In genomic region chr6:33622456-33623431, GRCh38 we compare ENCODE assay signal across 8 cellular contexts. TPM values are rescaled to one million over a fixed set of nuclear protein-coding genes. Genes with fewer than 3 reads are reported as not detected.
DNase-seq lines count a peak whose midpoint lies in the region; ATAC-seq and TF ChIP-seq lines count a peak whose summit lies in the region.

No MANE protein-coding gene starts in this region.

- H3K9ac ChIP-seq in Karpas-422 (ENCODE audit: low read length), result peak overlapping the region; percentile 89

- peaks cover 61% of the 10 kb centered on the region for H3K4me1 Mint-ChIP-seq in CD8-positive, alpha-beta T cell (ENCODE audit: low read depth)
- H3K4me1 Mint-ChIP-seq in naive thymus-derived CD8-positive, alpha-beta T cell, result peaks cover 31 to 69% (median 52%) of the 10 kb centered on the region in 4 donors

- H3K79me2 ChIP-seq in Karpas-422 (ENCODE audit: low read length), result no peaks in the 10 kb centered on the region

- H3K9me3 ChIP-seq in CD8-positive, alpha-beta T cell (ENCODE audit: low read length), result no peaks in the 10 kb centered on the region
- H3K9me3 ChIP-seq in Karpas-422 (ENCODE audit: low read length), result no peaks in the 10 kb centered on the region

- intact Hi-C loops in CD8-positive, alpha-beta T cell (cut with DNase I, micrococcal nuclease), result loop anchor here in 1 of 2 experiments (5.0 kb wide), 2 partner anchors 765 to 1635 kb away; partner anchors contain the start of gene ZNF76

- H3K27ac ChIP-seq in CD8-positive, alpha-beta T cell (ENCODE audit: low read depth, low read length), result no peak overlapping the region
- H3K27ac ChIP-seq in Karpas-422 (ENCODE audit: low read length), result no peak overlapping the region
- H3K27ac ChIP-seq in coronary artery, result peak overlapping the region in 1 of 2 donors; percentile 89

- H3K9me3 Mint-ChIP-seq in CD8-positive, alpha-beta T cell, result no peaks in the 10 kb centered on the region
- no peaks in the 10 kb centered on the region for H3K9me3 Mint-ChIP-seq in naive thymus-derived CD8-positive, alpha-beta T cell

- CTCF ChIA-PET in CD8-positive, alpha-beta T cell (lab: Charles Lee), result interaction anchor here (0.7 to 2.5 kb wide), 7 partner anchors 7 to 89 kb away, joined by 3 to 10 read pairs (median 5); partner anchors contain the start of gene UQCC2
- CTCF ChIA-PET in GM10248 (lab: Yijun Ruan, JAX), result interaction anchor here (1.7 to 6.8 kb wide), 7 partner anchors 9 to 80 kb away, joined by 4 to 26 read pairs (median 16); no protein-coding TSS in a partner anchor

- H2AFZ ChIP-seq in Karpas-422 (ENCODE audit: low read length), result no peak overlapping the region

- H3K4me2 ChIP-seq in Karpas-422 (ENCODE audit: low read depth, low read length, poor library complexity, severe bottlenecking), result peak overlapping the region; percentile 100

- no peaks in the 10 kb centered on the region for H3K27me3 ChIP-seq in CD8-positive, alpha-beta T cell (ENCODE audit: insufficient read depth, low read length)
- no peaks in the 10 kb centered on the region for H3K27me3 ChIP-seq in Karpas-422 (ENCODE audit: low read length)

- H3K4me3 Mint-ChIP-seq in CD8-positive, alpha-beta T cell, result peak overlapping the region; percentile 87
- peak overlapping the region; percentile 83 to 93 (median 89) for H3K4me3 Mint-ChIP-seq in naive thymus-derived CD8-positive, alpha-beta T cell

- H3K27ac Mint-ChIP-seq in CD8-positive, alpha-beta T cell, result peak overlapping the region; percentile 91
- peak overlapping the region; percentile 76 to 95 (median 92) for H3K27ac Mint-ChIP-seq in naive thymus-derived CD8-positive, alpha-beta T cell

- peaks cover 35% of the 10 kb centered on the region for H4K20me1 ChIP-seq in Karpas-422 (ENCODE audit: insufficient read depth, low read depth, low read length)

- no peaks in the 10 kb centered on the region for H3K27me3 Mint-ChIP-seq in CD8-positive, alpha-beta T cell (ENCODE audit: low read depth)
- no peaks in the 10 kb centered on the region for H3K27me3 Mint-ChIP-seq in naive thymus-derived CD8-positive, alpha-beta T cell

- peaks cover 24% of the 10 kb centered on the region for H3K36me3 Mint-ChIP-seq in CD8-positive, alpha-beta T cell
- peaks cover 0 to 24% (median 0%) of the 10 kb centered on the region in 3 donors for H3K36me3 Mint-ChIP-seq in naive thymus-derived CD8-positive, alpha-beta T cell

- no peaks in the 10 kb centered on the region for H3K9me2 ChIP-seq in Karpas-422 (replicated peaks; ENCODE audit: insufficient read depth, low read length)

- H3K4me1 ChIP-seq in CD8-positive, alpha-beta T cell (ENCODE audit: insufficient read depth, low read length), result peaks cover 31% of the 10 kb centered on the region
- H3K4me1 ChIP-seq in Karpas-422 (ENCODE audit: low read length), result peaks cover 52% of the 10 kb centered on the region

- POLR2A ChIA-PET in CD8-positive, alpha-beta T cell (lab: Charles Lee), result interaction anchor here (0.7 to 2.2 kb wide), 4 partner anchors 11 to 78 kb away, joined by 3 to 11 read pairs (median 6); no protein-coding TSS in a partner anchor
- POLR2A ChIA-PET in naive thymus-derived CD8-positive, alpha-beta T cell (lab: Charles Lee), result interaction anchor here (0.6 to 3.5 kb wide), 10 partner anchors 10 to 323 kb away, joined by 3 to 35 read pairs (median 7); partner anchors contain the start of genes UQCC2 and ZBTB9
- POLR2A ChIA-PET in GM10248 (lab: Yijun Ruan, JAX), result no interaction called here

- H3K36me3 ChIP-seq in CD8-positive, alpha-beta T cell (ENCODE audit: insufficient read depth, low read length), result peaks cover 4% of the 10 kb centered on the region
- H3K36me3 ChIP-seq in Karpas-422 (ENCODE audit: insufficient read depth, low read length), result no peaks in the 10 kb centered on the region

- no peak for ATAC-seq in CD8-positive, alpha-beta T cell
- no peak for ATAC-seq in naive thymus-derived CD8-positive, alpha-beta T cell
- no peak for ATAC-seq in HG03432 (IDR thresholded peaks at IDR 0.05; ENCODE audit: unreplicated experiment)

- peak overlapping the region; percentile 79 for H3K4me3 ChIP-seq in CD8-positive, alpha-beta T cell (ENCODE audit: low read depth, low read length)
- H3K4me3 ChIP-seq in Karpas-422 (ENCODE audit: low read length), result peak overlapping the region; percentile 96
- H3K4me3 ChIP-seq in coronary artery, result peak overlapping the region; percentile 86

- DNase-seq in CD8-positive, alpha-beta T cell, result no peak
- DNase-seq in Karpas-422 (no peak), coronary artery (ENCODE audit: low spot score) (no peak), activated gamma-delta T cell treated with Interleukin-2 at 50 U/mL for 16 hours (no peak), GM10248 (ENCODE audit: extremely low spot score) (no peak), NCI-H446 (lab: John Stamatoyannopoulos, UW) (no peak)
- DNase-seq in naive thymus-derived CD8-positive, alpha-beta T cell, result no peak

- TF ChIP-seq CTCF in CD8-positive, alpha-beta T cell (IDR thresholded peaks at IDR 0.05), result no peak
- TF ChIP-seq CTCF in coronary artery (IDR thresholded peaks at IDR 0.05) (no peak), GM10248 (IDR thresholded peaks at IDR 0.05; ENCODE audit: control extremely low read depth, extremely low read depth, low read depth, missing control alignments) (no peak)

RNA-seq across cellular contexts. Expression of gene ITPR3, which starts 1.6 kb away (rescaled TPM):
- 10 to 100 TPM; 39.5 to 40.1 TPM for total RNA-seq in CD8-positive, alpha-beta T cell
- 3.9 and 6.1 TPM in 2 replicates for total RNA-seq in Karpas-422 (2014; rRNA removed; shearing (Covaris generic); ENCODE audit: low replicate concordance)
- total RNA-seq in naive thymus-derived CD8-positive, alpha-beta T cell, result 10 to 100 TPM; 44.3 to 46.2 TPM
- 1 to 10 TPM in 2 of 3 donors, under 1 TPM in 1; 0.98 to 4.9 (median 2.4) TPM for polyA plus RNA-seq in naive thymus-derived CD8-positive, alpha-beta T cell

RNA-seq across cellular contexts. Expression of gene BAK1, which starts 42.7 kb away (rescaled TPM):
- total RNA-seq in CD8-positive, alpha-beta T cell, result 10 to 100 TPM; 44.8 to 46.5 TPM
- total RNA-seq in Karpas-422 (2014; rRNA removed; shearing (Covaris generic); ENCODE audit: low replicate concordance), result 9.9 and 18.7 TPM in 2 replicates
- 10 to 100 TPM; 16.3 to 16.5 TPM for total RNA-seq in naive thymus-derived CD8-positive, alpha-beta T cell
- 10 to 100 TPM; 11.8 to 20.9 (median 13.2) TPM for polyA plus RNA-seq in naive thymus-derived CD8-positive, alpha-beta T cell
